In the genomic region with DNA sequence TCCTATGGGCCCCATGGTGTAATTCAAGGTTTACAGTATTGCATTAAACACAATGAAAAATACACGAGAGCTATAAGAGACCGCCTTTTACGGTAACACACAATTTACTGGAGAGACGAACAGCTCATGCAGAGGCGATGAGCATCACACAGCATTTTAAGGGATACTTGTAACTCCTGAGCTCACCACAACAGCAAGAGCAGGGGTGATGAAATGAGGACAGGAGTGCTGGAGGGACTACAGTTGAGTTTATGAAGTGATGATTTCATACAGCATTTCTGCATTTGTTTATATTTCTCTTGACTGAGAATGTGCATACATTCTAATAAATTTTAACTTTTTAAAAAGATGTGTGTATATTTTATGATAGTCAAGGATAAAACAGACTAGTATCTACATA, we compare ENCODE assay signal across 27 cellular contexts.
"Had no signal": no experiment of that assay in that cellular context is flagged by ENCODE, and none has a peak within 500 bp of the region (broad histone marks: within the 10 kb centered on the region; RNA-seq: fewer than 3 reads in every experiment).

No MANE protein-coding gene starts in this region.

- H3K36me3 ChIP-seq: SJCRH30 had no signal

- H3K27me3 Mint-ChIP-seq: activated naive CD4-positive, alpha-beta T cell treated with anti-CD3 and anti-CD28 coated beads, Interleukin-2, amount 50 U/mL, for 24 hours; brain had no signal

- H3K4me3 ChIP-seq: SJCRH30 had no signal

- H3K9me3 ChIP-seq: SJCRH30 had no signal

- H3K4me3 Mint-ChIP-seq: activated CD8-positive, alpha-beta T cell treated with anti-CD3 and anti-CD28 coated beads, Interleukin-2, amount 10 ng/mL, durations not matched to agents 7 days and 5 days; activated naive CD4-positive, alpha-beta T cell treated with anti-CD3 and anti-CD28 coated beads, Interleukin-2, amount 50 U/mL, for 24 hours; brain had no signal

- H3K27me3 ChIP-seq: SJCRH30 had no signal

- H3K27ac ChIP-seq: SJCRH30 had no signal

- DNase-seq: activated CD4-positive, alpha-beta T cell treated with anti-CD3 and anti-CD28 coated beads for 4 hours; activated CD8-positive, alpha-beta memory T cell treated with anti-CD3 and anti-CD28 coated beads, Interleukin-2, amount 50 U/mL, for 48 hours; activated CD8-positive, alpha-beta T cell treated with anti-CD3 and anti-CD28 coated beads, Interleukin-2, amount 10 ng/mL, durations not matched to agents 7 days and 5 days; activated effector memory CD4-positive, alpha-beta T cell treated with Interleukin-2 at 50 U/mL for 16 hours; activated naive CD4-positive, alpha-beta T cell; activated T-cell treated with anti-CD3 and anti-CD28 coated beads, Interleukin-2, amount 50 U/mL, for 1 hour; amygdala; KG1; NCI-H1048; NCI-H146; NCI-H187 treated with DMSO at 0.1 percent for 48 hours; NCI-H2107; NCI-H2171 treated with DMSO at 0.1 percent for 48 hours; NCI-H345; NCI-H510A; NCI-H69; NK-92 treated with Interleukin-12 subunit alpha and Interleukin-12 subunit beta, amount 100 ng/mL, for 24 hours; OCI-M1; Right ventricle myocardium superior; RPMI8226; SJCRH30; SW 1271 had no signal

- ATAC-seq: activated CD4-positive, CD25-positive, alpha-beta regulatory T cell treated with anti-CD3 and anti-CD28 coated beads, Interleukin-2, amount 50 U/mL, for 24 hours; activated CD8-positive, alpha-beta T cell treated with anti-CD3 and anti-CD28 coated beads, Interleukin-2, amount 10 ng/mL, durations not matched to agents 7 days and 5 days; Panc1; SK-N-SH treated with all-trans-retinoic acid at 6 μM for 48 hours had no signal

- H3K27ac Mint-ChIP-seq: activated CD8-positive, alpha-beta T cell treated with anti-CD3 and anti-CD28 coated beads, Interleukin-2, amount 10 ng/mL, durations not matched to agents 7 days and 5 days; activated naive CD4-positive, alpha-beta T cell treated with anti-CD3 and anti-CD28 coated beads, Interleukin-2, amount 50 U/mL, for 24 hours had no signal
